Comparison of ENCODE assay signal across 32 cellular contexts in the genomic region with DNA sequence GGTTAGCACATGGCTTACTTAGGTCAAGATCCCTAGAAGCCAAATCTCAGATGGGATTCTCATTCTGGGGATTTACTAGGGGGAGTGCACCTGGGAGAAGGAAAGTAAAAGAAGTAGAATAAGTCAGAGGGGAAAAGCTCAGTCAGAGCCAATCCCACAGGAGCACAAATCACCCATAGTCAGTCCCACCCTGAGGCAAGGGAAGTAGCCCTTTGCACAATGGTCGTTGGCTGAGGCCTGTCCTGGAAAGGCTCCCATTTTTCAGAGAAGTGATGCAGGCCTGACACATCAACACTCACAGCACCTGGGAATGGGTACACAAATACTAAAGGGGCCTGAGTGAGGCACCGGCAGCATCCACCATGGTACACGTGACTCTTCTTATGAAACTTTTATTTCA. TPM values are rescaled to one million over a fixed set of nuclear protein-coding genes. Genes with fewer than 3 reads are reported as not detected.
"Had no signal": no experiment of that assay in that cellular context is flagged by ENCODE, and none has a peak within 500 bp of the region (broad histone marks: within the 10 kb centered on the region; RNA-seq: fewer than 3 reads in every experiment).

No MANE protein-coding gene starts in this region.

- H3K27me3 Mint-ChIP-seq: activated naive CD8-positive, alpha-beta T cell had no signal

- DNase-seq: activated B cell treated with CpG ODN at 0.5 μM for 24 hours; activated CD4-positive, alpha-beta T cell treated with anti-CD3 and anti-CD28 coated beads for 36 hours; activated CD4-positive, alpha-beta T cell treated with anti-CD3 and anti-CD28 coated beads, Interleukin-2, amount 50 U/mL, for 4 hours; activated CD8-positive, alpha-beta memory T cell treated with anti-CD3 and anti-CD28 coated beads, Interleukin-2, amount 50 U/mL, for 48 hours; activated naive CD4-positive, alpha-beta T cell; activated T-cell treated with anti-CD3 and anti-CD28 coated beads, Interleukin-2, amount 50 U/mL, for 4 hours; cerebellar nuclear complex; cortex of kidney; endodermal cell; hippocampal formation; kidney glomerular epithelial cell; left lung; midbrain; natural killer cell; pancreas; psoas muscle; right cardiac atrium; stimulated activated CD4-positive, alpha-beta T cell treated with anti-CD3 and anti-CD28 coated beads, Interleukin-12 subunit alpha, Interleukin-12 subunit beta, amount 100 ng/mL, for 4 hours; stimulated activated CD4-positive, alpha-beta T cell treated with anti-CD3 and anti-CD28 coated beads, Interleukin-4, amount 100 ng/mL, for 4 hours; substantia nigra; T-helper 9 cell; tibial artery had no signal

- H3K36me3 ChIP-seq: left lung, pancreas, tibial artery had no signal

- FAIRE-seq: astrocyte, pancreas had no signal

- H3K36me3 Mint-ChIP-seq: activated naive CD8-positive, alpha-beta T cell had no signal

- H3K27ac Mint-ChIP-seq: activated B cell treated with CpG ODN at 0.5 μM for 24 hours; activated CD4-positive, alpha-beta T cell treated with anti-CD3 and anti-CD28 coated beads for 36 hours; activated naive CD8-positive, alpha-beta T cell; activated T-helper 2 cell treated with anti-CD3 and anti-CD28 coated beads, Interferon-gamma antibody, Interleukin-2, Interleukin-4, amounts not matched to agents 10 μg/mL and 5 μg/mL and 100 μg/mL, durations not matched to agents 14 hours and 24 hours and 36 hours; endodermal cell; natural killer cell; stimulated activated naive CD8-positive, alpha-beta T cell treated with anti-CD3 and anti-CD28 coated beads, Interleukin-15, Interleukin-2, amounts not matched to agents 100 ng/mL and 50 ng/mL, for 24 hours had no signal

- H3K4me1 Mint-ChIP-seq: activated B cell treated with CpG ODN at 0.5 μM for 24 hours; activated CD4-positive, alpha-beta T cell treated with anti-CD3 and anti-CD28 coated beads for 36 hours; natural killer cell had no signal

- ATAC-seq: activated CD4-positive, alpha-beta T cell treated with anti-CD3 and anti-CD28 coated beads for 36 hours; activated T-cell treated with anti-CD3 and anti-CD28 coated beads, Interleukin-2, amount 50 U/mL, for 4 hours; foreskin keratinocyte; left lung; natural killer cell; pancreas; psoas muscle; right cardiac atrium had no signal

- H3K27me3 ChIP-seq: left lung, pancreas, tibial artery had no signal

- H3K4me3 ChIP-seq: left lung, pancreas, psoas muscle, tibial artery had no signal

- H3K4me3 Mint-ChIP-seq: activated B cell treated with CpG ODN at 0.5 μM for 24 hours; activated CD4-positive, alpha-beta T cell treated with anti-CD3 and anti-CD28 coated beads for 36 hours; activated naive CD8-positive, alpha-beta T cell; activated T-cell treated with anti-CD3 and anti-CD28 coated beads, Interleukin-2, amount 50 U/mL, for 4 hours; endodermal cell; natural killer cell; stimulated activated naive CD8-positive, alpha-beta T cell treated with anti-CD3 and anti-CD28 coated beads, Interleukin-15, Interleukin-2, amounts not matched to agents 100 ng/mL and 50 ng/mL, for 24 hours had no signal

- H3K9me3 Mint-ChIP-seq: activated T-helper 2 cell treated with anti-CD3 and anti-CD28 coated beads, Interferon-gamma antibody, Interleukin-2, Interleukin-4, amounts not matched to agents 10 μg/mL and 5 μg/mL and 100 μg/mL, durations not matched to agents 14 hours and 24 hours and 36 hours had no signal

RNA-seq across cellular contexts. Expression of gene SST, which starts 39.8 kb away (rescaled TPM):
- total RNA-seq: activated B cell treated with CpG ODN at 0.5 μM for 24 hours; activated CD4-positive, alpha-beta T cell treated with anti-CD3 and anti-CD28 coated beads for 36 hours; activated CD8-positive, alpha-beta memory T cell treated with anti-CD3 and anti-CD28 coated beads for 36 hours; activated T-cell treated with anti-CD3 and anti-CD28 coated beads, Interleukin-2, amount 50 U/mL, for 4 hours; activated T-helper 2 cell treated with anti-CD3 and anti-CD28 coated beads, Interferon-gamma antibody, Interleukin-2, Interleukin-4, amounts not matched to agents 10 μg/mL and 5 μg/mL and 100 μg/mL, durations not matched to agents 14 hours and 24 hours and 36 hours; endodermal cell; foreskin keratinocyte; glomerular endothelial cell; left lung; lung microvascular endothelial cell; natural killer cell; psoas muscle; skeletal muscle tissue; T-helper 1 cell treated with Interleukin-12 subunit alpha and Interleukin-12 subunit beta and Interleukin-4 antibody, amounts not matched to agents 30 ng/mL and 1 ng/mL, for 36 hours had no signal
